In genomic region chr2:20444993-20445910, GRCh38 we compare ENCODE assay signal across 9 cellular contexts. TPM values are rescaled to one million over a fixed set of nuclear protein-coding genes. Genes with fewer than 3 reads are reported as not detected.
A peak's percentile ranks its signal among the peaks of the same experiment; 100 is the strongest.
DNase-seq lines count a peak whose midpoint lies in the region; ATAC-seq, FAIRE-seq and TF ChIP-seq lines count a peak whose summit lies in the region.
"Had no signal": no experiment of that assay in that cellular context is flagged by ENCODE, and none has a peak within 500 bp of the region (broad histone marks: within the 10 kb centered on the region; RNA-seq: fewer than 3 reads in every experiment).

No MANE protein-coding gene starts in this region.

- H3K9ac ChIP-seq in H1 (replicated peaks in 1 of 4; ENCODE audit: extremely low read depth in 1 of 4, low read depth in 3 of 4, low read length in 3 of 4): no peak overlapping the region

- no peak for FAIRE-seq in H1 (lab: Jason Lieb, UNC)

- peak overlapping the region; percentile 38 to 66 (median 50) for H3K27ac ChIP-seq in Peyer's patch
- no peak overlapping the region for H3K27ac ChIP-seq in H1 (ENCODE audit: low read depth, low read length)
- peak overlapping the region; percentile 81 to 88 (median 82) for H3K27ac ChIP-seq in thyroid gland

- H3K27me3 Mint-ChIP-seq in neural crest cell (ENCODE audit: low read depth): peaks cover 3% of the 10 kb centered on the region

- peaks cover 42% of the 10 kb centered on the region for H3K4me1 Mint-ChIP-seq in neural crest cell

- no peak for TF ChIP-seq EP300 in H1 (IDR thresholded peaks at IDR 0.05; ENCODE audit: borderline replicate concordance in 1 of 2, low read depth in 2 of 2, low read length in 2 of 2)

- intact Hi-C loops in thyroid gland (cut with DNase I) (loop anchor here (5.0 kb wide), 1 partner anchor 197 kb away; no protein-coding TSS in a partner anchor), sciatic nerve (cut with DNase I) (no loop called here)

- no peaks in the 10 kb centered on the region for H3K27me3 ChIP-seq in Peyer's patch
- peaks cover 15 to 35% (median 30%) of the 10 kb centered on the region in 4 experiments for H3K27me3 ChIP-seq in H1 (replicated peaks in 1 of 4; ENCODE audit: control insufficient read depth in 3 of 4, extremely low read depth in 1 of 4, insufficient read depth in 3 of 4, low read length in 3 of 4)
- H3K27me3 ChIP-seq in thyroid gland: no peaks in the 10 kb centered on the region

- H3K14ac ChIP-seq in H1 (ENCODE audit: insufficient read length): no peak overlapping the region

- H2AFZ ChIP-seq in H1 (ENCODE audit: low read length): no peak overlapping the region

- H3K4ac ChIP-seq in H1 (replicated peaks; ENCODE audit: insufficient read length, low read depth, low read length): no peak overlapping the region

- H3K18ac ChIP-seq in H1 (ENCODE audit: extremely low read depth, low read length): no peak overlapping the region

- H3K36me3 ChIP-seq in Peyer's patch (peaks cover 0 to 11% (median 0%) of the 10 kb centered on the region in 3 donors), H1 (ENCODE audit: control insufficient read depth in 2 of 4, insufficient read depth in 4 of 4, low read length in 3 of 4) (no peaks in the 10 kb centered on the region), thyroid gland (peaks cover 0 to 19% of the 10 kb centered on the region in 2 donors)

- H3K79me2 ChIP-seq in H1 (ENCODE audit: control insufficient read depth in 1 of 2, insufficient read depth in 2 of 2, low read length in 2 of 2): no peaks in the 10 kb centered on the region

- H3K4me3 Mint-ChIP-seq in neural crest cell: peak overlapping the region; percentile 63

- H2BK5ac ChIP-seq in H1 (ENCODE audit: low read depth, low read length): no peak overlapping the region

- no peak overlapping the region for H4K5ac ChIP-seq in H1 (ENCODE audit: insufficient read length, low read depth, low read length)

- no peak overlapping the region for H3K56ac ChIP-seq in H1 (replicated peaks; ENCODE audit: insufficient read length, low read depth, low read length)

- H3K23ac ChIP-seq in H1 (ENCODE audit: insufficient read length): no peak overlapping the region

- TF ChIP-seq POLR2A in Peyer's patch (IDR thresholded peaks at IDR 0.05) (no peak), H1 (IDR thresholded peaks at IDR 0.05; ENCODE audit: control extremely low read depth in 1 of 2, low read depth in 2 of 2, low read length in 2 of 2) (no peak), thyroid gland (IDR thresholded peaks at IDR 0.05) (no peak)

- no peak overlapping the region for H2BK12ac ChIP-seq in H1 (ENCODE audit: low read depth, low read length)

- TF ChIP-seq RAD21 in H1 (IDR thresholded peaks at IDR 0.05 in 1 of 2, conservative IDR thresholded peaks at IDR 0.05 in 1 of 2; ENCODE audit: low read depth in 2 of 2, low read length in 2 of 2): no peak

- H3K27ac Mint-ChIP-seq in neural crest cell (ENCODE audit: unreplicated experiment): no peak overlapping the region

- H3K79me1 ChIP-seq in H1 (ENCODE audit: low read depth, low read length): no peaks in the 10 kb centered on the region

- DNase-seq in Peyer's patch (peak in 1 of 3 donors; percentile 43), H1 (ENCODE audit: low read depth in 1 of 2, low spot score in 2 of 2) (no peak), neural crest cell (ENCODE audit: low read depth, low spot score) (no peak), thyroid gland (no peak), sciatic nerve (ENCODE audit: low spot score) (no peak)
- DNase-seq: erythroblast had no signal

- 0 out of 2 replicates have a peak overlapping the region, but pooled peaks have one; percentile 10 for H2BK20ac ChIP-seq in H1 (ENCODE audit: low read length)

- H3K4me3 ChIP-seq in Peyer's patch (peak overlapping the region in 1 of 4 donors; percentile 0), H1 (ENCODE audit: extremely low read depth in 1 of 4, insufficient read depth in 2 of 4, low read depth in 3 of 4, low read length in 4 of 4) (no peak overlapping the region), thyroid gland (replicated peaks in 1 of 3) (no peak overlapping the region)

- H3K9me3 ChIP-seq in Peyer's patch: no peaks in the 10 kb centered on the region
- no peaks in the 10 kb centered on the region for H3K9me3 ChIP-seq in H1 (ENCODE audit: insufficient read depth in 2 of 2, low read depth in 1 of 2, low read length in 1 of 2)
- H3K9me3 ChIP-seq in thyroid gland: no peaks in the 10 kb centered on the region

- H4K20me1 ChIP-seq in H1 (replicated peaks in 1 of 2; ENCODE audit: control insufficient read depth in 1 of 2, insufficient read depth in 2 of 2, low read length in 2 of 2): peaks cover 12% of the 10 kb centered on the region in 2 experiments

- no peak overlapping the region for H2AK5ac ChIP-seq in H1 (ENCODE audit: low read depth, low read length)

- ATAC-seq in activated CD4-positive, CD25-positive, alpha-beta regulatory T cell treated with anti-CD3 and anti-CD28 coated beads, Interleukin-2, amount 50 U/mL, for 24 hours: no peak
- ATAC-seq in HG02870 (IDR thresholded peaks at IDR 0.05; ENCODE audit: unreplicated experiment) (no peak), HG02588 (IDR thresholded peaks at IDR 0.05; ENCODE audit: unreplicated experiment) (no peak), sciatic nerve (no peak)

- H3K9me3 Mint-ChIP-seq in neural crest cell: no peaks in the 10 kb centered on the region

- no peak overlapping the region; a peak in 1 of 4 replicates for H3K4me2 ChIP-seq in H1 (ENCODE audit: insufficient read depth in 1 of 2, low read depth in 2 of 2, low read length in 2 of 2)

- H2BK120ac ChIP-seq in H1 (replicated peaks; ENCODE audit: low read depth, low read length): no peak overlapping the region

- H3K36me3 Mint-ChIP-seq in neural crest cell (ENCODE audit: low read depth): peaks cover 5% of the 10 kb centered on the region

- no peak overlapping the region for H4K91ac ChIP-seq in H1 (replicated peaks; ENCODE audit: insufficient read length, low read length)

- H3K4me1 ChIP-seq in Peyer's patch: peaks cover 0 to 15% (median 7%) of the 10 kb centered on the region in 4 donors
- peaks cover 3 to 16% (median 11%) of the 10 kb centered on the region in 4 experiments for H3K4me1 ChIP-seq in H1 (replicated peaks in 1 of 4; ENCODE audit: control insufficient read depth in 3 of 4, insufficient read depth in 4 of 4, low read length in 3 of 4)
- peaks cover 25 to 34% of the 10 kb centered on the region in 2 donors for H3K4me1 ChIP-seq in thyroid gland

- no peak overlapping the region for H2BK15ac ChIP-seq in H1 (ENCODE audit: low read length)

- CTCF ChIA-PET in H1 (lab: Charles Lee; ENCODE audit: partially characterized antibody): interaction anchor here (1.0 to 13.5 kb wide), 25 partner anchors 7 to 216 kb away, joined by 3 to 367 read pairs (median 6); partner anchors contain the start of gene HS1BP3

- H3K23me2 ChIP-seq in H1 (ENCODE audit: low read depth, low read length): peaks cover 14% of the 10 kb centered on the region; the same call in 1 of the 2 replicates

- POLR2A ChIA-PET in H1 (lab: Charles Lee; ENCODE audit: partially characterized antibody): interaction anchor here (0.9 to 3.7 kb wide), 6 partner anchors 8 to 203 kb away, joined by 3 to 57 read pairs (median 16); no protein-coding TSS in a partner anchor

- H4K8ac ChIP-seq in H1 (ENCODE audit: extremely low read depth, insufficient read depth, low read length): no peak overlapping the region

- 72% methylated on average over 23 of the region's 24 CpGs; no CpG with 5 or more reads in 1 of the 2 experiments for WGBS in H1 (ENCODE audit: extremely low coverage in 1 of 2, insufficient coverage in 1 of 2, insufficient read length in 1 of 2, insufficient replicate concordance in 2 of 2, low coverage in 1 of 2, low lambda C conversion rate in 2 of 2, missing lambda C conversion rate in 1 of 2), 2 experiments
- 78 to 79% methylated on average over 24 of the region's 24 CpGs for WGBS in thyroid gland, 2 donors

- no peak for TF ChIP-seq CTCF in Peyer's patch (IDR thresholded peaks at IDR 0.05)
- TF ChIP-seq CTCF in H1 (IDR thresholded peaks at IDR 0.05; ENCODE audit: control extremely low read depth in 1 of 3, insufficient read depth in 1 of 3, low read depth in 1 of 3, low read length in 3 of 3): no peak
- no peak for TF ChIP-seq CTCF in neural crest cell (conservative IDR thresholded peaks at IDR 0.05)
- no peak for TF ChIP-seq CTCF in thyroid gland (IDR thresholded peaks at IDR 0.05)

TF ChIP-seq in H1, 55 proteins besides CTCF, POLR2A, EP300 and RAD21:
- no peak for TF ChIP-seq SP4 (IDR thresholded peaks at IDR 0.05; ENCODE audit: low read length)
- no peak for TF ChIP-seq HDAC6 (IDR thresholded peaks at IDR 0.05; ENCODE audit: low read depth, low read length)
- TF ChIP-seq SIRT6 (IDR thresholded peaks at IDR 0.05; ENCODE audit: low read length): no peak
- TF ChIP-seq YY1 (IDR thresholded peaks at IDR 0.05; ENCODE audit: low read depth, low read length): no peak
- no peak for TF ChIP-seq E2F6 (IDR thresholded peaks at IDR 0.05)
- TF ChIP-seq SIN3A (conservative IDR thresholded peaks at IDR 0.05 in 1 of 2, IDR thresholded peaks at IDR 0.05 in 1 of 2; ENCODE audit: low read depth in 1 of 2, low read length in 2 of 2): no peak
- TF ChIP-seq ASH2L (IDR thresholded peaks at IDR 0.05; ENCODE audit: low read length): no peak

RNA-seq across cellular contexts. Expression of gene RHOB, which starts 1.6 kb away (rescaled TPM):
- total RNA-seq in Peyer's patch: 100 to 1,000 TPM in 3 of 4 donors, 10 to 100 TPM in 1; 61.6 to 488 (median 202) TPM
- total RNA-seq in H1 (2021; fragmentation: NEBNext Ultra II Directional; extraction: Animal tissue kit (Norgen Biotek cat#: 25700)): 9.5 and 13.5 TPM in 2 replicates
- 9.3 and 17.8 TPM in 2 replicates for polyA plus RNA-seq in H1 (2011; rRNA removed)
- polyA plus RNA-seq in H1 (2011; cell fraction: cytosol; rRNA removed): 12.2 TPM
- polyA plus RNA-seq in H1 (2011; cell fraction: nucleus; rRNA removed): 12.4 TPM
- polyA plus RNA-seq in H1 (2012, experiment 1 of 2): 6.7 to 9.6 TPM (median 7.6 TPM) in 4 replicates
- 14.3 TPM for polyA plus RNA-seq in H1 (2012, experiment 2 of 2)
- polyA plus RNA-seq in H1 (2013, experiment 1 of 2): 5.4 TPM
- 5.6 TPM for polyA plus RNA-seq in H1 (2013, experiment 2 of 2)
- 3.1 and 4.1 TPM in 2 replicates for polyA minus RNA-seq in H1 (2011; rRNA and poly(A)+ RNA removed)
- 12.4 TPM for polyA minus RNA-seq in H1 (2011; cell fraction: cytosol; rRNA and poly(A)+ RNA removed)
- 40.4 TPM for polyA minus RNA-seq in H1 (2011; cell fraction: nucleus; rRNA and poly(A)+ RNA removed)
- total RNA-seq in neural crest cell: 146 and 150 TPM in 2 replicates
- 100 to 1,000 TPM; 238 to 381 (median 271) TPM for total RNA-seq in thyroid gland
- total RNA-seq in sciatic nerve: 236 TPM
